ENCODE assay signal across 9 cellular contexts in the genomic region with DNA sequence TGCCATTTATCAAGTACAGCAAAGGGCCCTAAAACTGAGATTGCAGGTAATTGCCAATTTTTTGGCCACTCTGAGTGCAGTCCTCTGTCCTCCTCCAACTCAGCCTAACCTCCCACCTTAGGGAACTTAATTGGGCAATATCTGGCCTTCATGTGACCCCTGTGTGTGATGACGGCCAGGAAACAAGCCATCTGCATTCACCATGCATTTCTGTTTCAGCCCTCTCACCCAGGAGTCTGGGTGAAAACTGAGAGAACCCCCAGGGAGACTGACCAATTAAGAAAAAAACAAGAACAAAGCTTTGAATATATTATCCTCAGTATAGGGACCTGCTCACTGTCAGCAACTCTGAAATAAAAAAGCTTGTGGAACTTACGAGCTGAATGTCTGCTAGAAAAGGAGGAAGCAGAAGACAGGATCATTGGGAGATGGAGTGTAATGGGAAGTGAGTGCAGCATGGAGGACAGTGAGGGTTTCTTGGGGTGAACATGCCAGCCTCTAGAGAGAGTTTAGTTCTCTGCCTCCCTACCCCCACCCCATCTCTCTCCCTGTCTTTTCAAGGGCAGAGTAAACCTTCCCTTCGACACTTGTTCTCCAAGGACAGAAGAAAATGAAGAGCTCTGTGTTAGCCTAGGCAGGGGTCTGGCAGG. TPM values are rescaled to one million over a fixed set of nuclear protein-coding genes. Genes with fewer than 3 reads are reported as not detected.
DNase-seq lines count a peak whose midpoint lies in the region; ATAC-seq, FAIRE-seq and TF ChIP-seq lines count a peak whose summit lies in the region.
"Had no signal": no experiment of that assay in that cellular context is flagged by ENCODE, and none has a peak within 500 bp of the region (broad histone marks: within the 10 kb centered on the region; RNA-seq: fewer than 3 reads in every experiment).

No MANE protein-coding gene starts in this region.

- H2BK5ac ChIP-seq in H9 (ENCODE audit: insufficient read length, low read length), result no peak overlapping the region

- FAIRE-seq in RCC 7860 (lab: Jason Lieb, UNC), result no peak

- no peak overlapping the region for H2BK15ac ChIP-seq in H9 (ENCODE audit: low read depth, low read length)

- H3K27ac Mint-ChIP-seq in H9 (peak overlapping the region in 1 of 3 experiments; percentile 23; a peak in 2 of 7 replicates), WTC11 (no peak overlapping the region; the same call in 1 of the 2 replicates)

- DNase-seq in BE2C, result no peak
- DNase-seq in H9, result no peak
- no peak for DNase-seq in WTC11 (ENCODE audit: low spot score)
- peak; percentile 60 for DNase-seq in medulla oblongata (ENCODE audit: extremely low spot score)
- no peak for DNase-seq in OCI-M2 (lab: John Stamatoyannopoulos, UW; ENCODE audit: unreplicated experiment)
- no peak for DNase-seq in RCC 7860 (ENCODE audit: low spot score)
- no peak for DNase-seq in activated CD8-positive, alpha-beta memory T cell treated with anti-CD3 and anti-CD28 coated beads, Interleukin-2, amount 50 U/mL, for 48 hours
- no peak for DNase-seq in NCI-H2227 (lab: John Stamatoyannopoulos, UW; ENCODE audit: unreplicated experiment)

- no peak overlapping the region for H4K8ac ChIP-seq in H9 (replicated peaks; ENCODE audit: insufficient read length, low read depth, low read length)

- H3K27me3 Mint-ChIP-seq in H9 (ENCODE audit: low read depth) (no peaks in the 10 kb centered on the region), WTC11 (ENCODE audit: low read depth) (no peaks in the 10 kb centered on the region)

- no CpG with 5 or more reads among the region's 3 CpGs for WGBS in H9 (ENCODE audit: extremely low coverage, insufficient read length, low lambda C conversion rate)

- H2BK20ac ChIP-seq in H9 (ENCODE audit: low read depth, low read length, poor library complexity, severe bottlenecking), result no peak overlapping the region

- TF ChIP-seq CTCF in BE2C (IDR thresholded peaks at IDR 0.05; ENCODE audit: low read depth, low read length) (no peak), H9 (conservative IDR thresholded peaks at IDR 0.05) (no peak), WTC11 (IDR thresholded peaks at IDR 0.05) (no peak)

- peaks cover 6% of the 10 kb centered on the region for H3K79me1 ChIP-seq in H9 (ENCODE audit: insufficient read depth, low read depth, low read length, poor library complexity, severe bottlenecking)

- H3K23ac ChIP-seq in H9 (ENCODE audit: insufficient read length, low read depth, low read length), result no peak overlapping the region

- H3K4ac ChIP-seq in H9 (ENCODE audit: low read depth, low read length), result no peak overlapping the region

- H2BK120ac ChIP-seq in H9 (ENCODE audit: low read depth, low read length, poor library complexity, severe bottlenecking), result no peak overlapping the region

- POLR2A ChIA-PET in WTC11 (lab: Charles Lee), result interaction anchor here (1.5 kb wide), 1 partner anchor 10 kb away, joined by 5 read pairs; no protein-coding TSS in a partner anchor

- no peak overlapping the region for H2AK5ac ChIP-seq in H9 (ENCODE audit: insufficient read length, low read length)

- H3K4me1 ChIP-seq in BE2C, result peaks cover 6% of the 10 kb centered on the region; the same call in 1 of the 2 replicates
- peaks cover 6% of the 10 kb centered on the region for H3K4me1 ChIP-seq in H9 (ENCODE audit: insufficient read depth, low read length)

- H3K4me3 Mint-ChIP-seq in H9 (peak overlapping the region in 1 of 2 experiments; percentile 10; a peak in 1 of 5 replicates), WTC11 (0 out of 2 replicates have a peak overlapping the region, but pooled peaks have one; percentile 8)

- H3K23me2 ChIP-seq in H9 (ENCODE audit: insufficient read length, low read depth, low read length, poor library complexity, severe bottlenecking), result no peaks in the 10 kb centered on the region

- H3K9ac ChIP-seq in H9 (ENCODE audit: extremely low read depth, insufficient read length, low read length), result no peak overlapping the region

- H3K4me3 ChIP-seq in BE2C (ENCODE audit: low read depth, low read length), result peak overlapping the region; percentile 14
- H3K4me3 ChIP-seq: SK-N-MC had no signal

- peaks cover 20 to 28% of the 10 kb centered on the region in 2 experiments for H3K4me1 Mint-ChIP-seq in H9
- peaks cover 31% of the 10 kb centered on the region for H3K4me1 Mint-ChIP-seq in WTC11

- H3K14ac ChIP-seq in H9 (ENCODE audit: insufficient read depth, low read length), result no peak overlapping the region

- H3T11ph ChIP-seq in H9 (ENCODE audit: low read length), result no peak overlapping the region

- H4K20me1 ChIP-seq in H9 (ENCODE audit: control insufficient read depth, insufficient read depth, insufficient read length), result no peaks in the 10 kb centered on the region

- no peak overlapping the region for H3K4me2 ChIP-seq in H9 (ENCODE audit: insufficient read depth, insufficient read length, low read length)

- H4K5ac ChIP-seq in H9 (ENCODE audit: insufficient read length, low read depth, low read length), result no peak overlapping the region

- no peak overlapping the region for H3K56ac ChIP-seq in H9 (ENCODE audit: insufficient read length, low read depth, low read length)

- peak; percentile 66 for ATAC-seq in WTC11

- H3K9me3 Mint-ChIP-seq in H9, result no peaks in the 10 kb centered on the region
- peaks cover 3% of the 10 kb centered on the region; the same call in 1 of the 2 replicates for H3K9me3 Mint-ChIP-seq in WTC11

- no peak overlapping the region for H2AFZ ChIP-seq in H9 (ENCODE audit: low read length)

- H3K27me3 ChIP-seq in BE2C, result no peaks in the 10 kb centered on the region
- no peaks in the 10 kb centered on the region for H3K27me3 ChIP-seq in H9 (ENCODE audit: insufficient read depth, low read length)

- H3K36me3 Mint-ChIP-seq in H9 (ENCODE audit: insufficient read depth in 1 of 3, low read depth in 3 of 3) (peaks cover 4 to 5% (median 5%) of the 10 kb centered on the region in 3 experiments), WTC11 (no peaks in the 10 kb centered on the region)

- no peaks in the 10 kb centered on the region for H3K9me3 ChIP-seq in BE2C
- no peaks in the 10 kb centered on the region for H3K9me3 ChIP-seq in H9 (ENCODE audit: control insufficient read depth, low read depth, low read length)

- CTCF ChIA-PET in WTC11 (lab: Charles Lee), result interaction anchor here (1.0 kb wide), 2 partner anchors 9 to 93 kb away, joined by 3 to 4 read pairs; partner anchors contain the start of gene MAPRE2

- H3K27ac ChIP-seq in H9 (ENCODE audit: insufficient read length, low read depth, low read length), result no peak overlapping the region
- H3K27ac ChIP-seq: SK-N-MC had no signal

- H4K91ac ChIP-seq in H9 (ENCODE audit: insufficient read length, low read depth, low read length), result no peak overlapping the region

- H3K36me3 ChIP-seq in BE2C, result no peaks in the 10 kb centered on the region

- H3K79me2 ChIP-seq in H9 (ENCODE audit: insufficient read depth, low read length), result peaks cover 6% of the 10 kb centered on the region; the same call in 1 of the 2 replicates

- H3K18ac ChIP-seq in H9 (ENCODE audit: insufficient read length, low read depth, low read length), result peak overlapping the region; percentile 34

- no peak overlapping the region for H2BK12ac ChIP-seq in H9 (ENCODE audit: insufficient read length, low read depth, low read length)

TF ChIP-seq in WTC11, 78 proteins besides CTCF, POLR2A, EP300 and RAD21:
- TF ChIP-seq NR3C1 (CRISPR knock-in tag; conservative IDR thresholded peaks at IDR 0.05; ENCODE audit: low read depth), result no peak

RNA-seq across cellular contexts. Expression of gene MAPRE2, which starts 9.6 kb away (rescaled TPM):
- polyA plus RNA-seq in BE2C (2012; ENCODE audit: insufficient read depth, insufficient read length, low read depth), result 42.2 TPM
- total RNA-seq in H9 (2021), result 27.0 and 29.4 TPM in 2 replicates
- total RNA-seq in WTC11 (2021), result 20.4 to 21.2 TPM (median 20.8 TPM) in 3 replicates
